ENCODE assay signal across 1 cellular context in genomic region chr20:45944965-45945677, GRCh38.
TF ChIP-seq lines count a peak whose summit lies in the region.

No MANE protein-coding gene starts in this region.

TF ChIP-seq in GM23338, 12 proteins besides CTCF, POLR2A, EP300 and RAD21 (continued from another document):
- TF ChIP-seq REST (IDR thresholded peaks at IDR 0.05; ENCODE audit: unreplicated experiment), result no peak
- no peak for TF ChIP-seq STAT1 (IDR thresholded peaks at IDR 0.05; ENCODE audit: unreplicated experiment)
- TF ChIP-seq JUNB (IDR thresholded peaks at IDR 0.05; ENCODE audit: unreplicated experiment), result no peak
- TF ChIP-seq EZH2phosphoT487 (IDR thresholded peaks at IDR 0.05; ENCODE audit: unreplicated experiment), result no peak
- no peak for TF ChIP-seq EZH2 (IDR thresholded peaks at IDR 0.05; ENCODE audit: low read depth, unreplicated experiment)
- no peak for TF ChIP-seq NANOG (IDR thresholded peaks at IDR 0.05; ENCODE audit: borderline replicate concordance)
- no peak for TF ChIP-seq ETS1 (IDR thresholded peaks at IDR 0.05)
- no peak for TF ChIP-seq ZNF462 (CRISPR knock-in tag; IDR thresholded peaks at IDR 0.05)
- TF ChIP-seq POLR2AphosphoS5 (IDR thresholded peaks at IDR 0.05; ENCODE audit: low read depth), result no peak
